Comparison of ENCODE assay signal across 15 cellular contexts in genomic region chr12:14066021-14066420, GRCh38.
DNase-seq lines count a peak whose midpoint lies in the region; ATAC-seq and TF ChIP-seq lines count a peak whose summit lies in the region.
"Had no signal": no experiment of that assay in that cellular context is flagged by ENCODE, and none has a peak within 500 bp of the region (broad histone marks: within the 10 kb centered on the region; RNA-seq: fewer than 3 reads in every experiment).

No MANE protein-coding gene starts in this region.

- peak; percentile 82; the same call in 2 of the 3 replicates for ATAC-seq in RWPE2 (ENCODE audit: low read depth)
- no peak for ATAC-seq in HG03520 (IDR thresholded peaks at IDR 0.05; ENCODE audit: unreplicated experiment)
- ATAC-seq in GM21619 (IDR thresholded peaks at IDR 0.05; ENCODE audit: unreplicated experiment): no peak
- ATAC-seq: K562 had no signal

- no peaks in the 10 kb centered on the region for H3K9me2 ChIP-seq in hepatocyte (replicated peaks; ENCODE audit: insufficient read depth)

- TF ChIP-seq CTCF in RWPE2 (IDR thresholded peaks at IDR 0.05; ENCODE audit: poor library complexity, severe bottlenecking): no peak
- TF ChIP-seq CTCF in hepatocyte (IDR thresholded peaks at IDR 0.05; ENCODE audit: poor library complexity): no peak

- H3K4me1 ChIP-seq in RWPE2 (ENCODE audit: insufficient read depth, poor library complexity, severe bottlenecking) (no peaks in the 10 kb centered on the region), hepatocyte (ENCODE audit: insufficient read depth) (no peaks in the 10 kb centered on the region)
- H3K4me1 ChIP-seq: HAP-1 had no signal

- H2AFZ ChIP-seq in hepatocyte: no peak overlapping the region

- H3K4me2 ChIP-seq in hepatocyte: no peak overlapping the region

- H3K27ac ChIP-seq in RWPE2 (ENCODE audit: poor library complexity, severe bottlenecking) (no peak overlapping the region), hepatocyte (no peak overlapping the region)

- H3K36me3 ChIP-seq in RWPE2 (ENCODE audit: low read depth) (no peaks in the 10 kb centered on the region), hepatocyte (replicated peaks; ENCODE audit: insufficient read depth, low read depth) (no peaks in the 10 kb centered on the region)
- H3K36me3 ChIP-seq: HAP-1 had no signal

- H3K27me3 ChIP-seq in RWPE2 (ENCODE audit: insufficient read depth, poor library complexity, severe bottlenecking) (no peaks in the 10 kb centered on the region), hepatocyte (no peaks in the 10 kb centered on the region)

- peak; percentile 61 for DNase-seq in LoVo (ENCODE audit: low spot score)
- DNase-seq in RWPE2 (ENCODE audit: low spot score): no peak
- DNase-seq in hepatocyte (ENCODE audit: low spot score): peak; percentile 23
- DNase-seq in renal cortical epithelial cell (ENCODE audit: low read depth): peak; percentile 47
- no peak for DNase-seq in NCI-H446 (lab: John Stamatoyannopoulos, UW)
- DNase-seq: C1 segment of cervical spinal cord, DMS153, NCI-H1436, NCI-H2029 treated with DMSO at 0.1 percent for 48 hours, NCI-H510A treated with DMSO at 0.1 percent for 48 hours, NCI-H82 had no signal

- H4K20me1 ChIP-seq in hepatocyte (ENCODE audit: insufficient read depth, poor library complexity, severe bottlenecking): no peaks in the 10 kb centered on the region

- H3K4me3 ChIP-seq in RWPE2 (ENCODE audit: severe bottlenecking) (no peak overlapping the region), hepatocyte (no peak overlapping the region)
- H3K4me3 ChIP-seq: HAP-1, K562 had no signal

- H3K9me3 ChIP-seq in RWPE2 (ENCODE audit: severe bottlenecking) (no peaks in the 10 kb centered on the region), hepatocyte (ENCODE audit: low read depth) (no peaks in the 10 kb centered on the region)
- H3K9me3 ChIP-seq: HAP-1 had no signal

- no peaks in the 10 kb centered on the region for H3K79me2 ChIP-seq in hepatocyte

Comparison
In these comparisons a context has a peak if more than half of its experiments do, and no peak if none do; other contexts are left out.
1. DNase-seq: peak in LoVo (single experiment), hepatocyte (single experiment) and renal cortical epithelial cell (single experiment); none in RWPE2 (single experiment) and NCI-H446 (0 of 2).